8 cellular contexts compared by ENCODE assay signal in the genomic region with DNA sequence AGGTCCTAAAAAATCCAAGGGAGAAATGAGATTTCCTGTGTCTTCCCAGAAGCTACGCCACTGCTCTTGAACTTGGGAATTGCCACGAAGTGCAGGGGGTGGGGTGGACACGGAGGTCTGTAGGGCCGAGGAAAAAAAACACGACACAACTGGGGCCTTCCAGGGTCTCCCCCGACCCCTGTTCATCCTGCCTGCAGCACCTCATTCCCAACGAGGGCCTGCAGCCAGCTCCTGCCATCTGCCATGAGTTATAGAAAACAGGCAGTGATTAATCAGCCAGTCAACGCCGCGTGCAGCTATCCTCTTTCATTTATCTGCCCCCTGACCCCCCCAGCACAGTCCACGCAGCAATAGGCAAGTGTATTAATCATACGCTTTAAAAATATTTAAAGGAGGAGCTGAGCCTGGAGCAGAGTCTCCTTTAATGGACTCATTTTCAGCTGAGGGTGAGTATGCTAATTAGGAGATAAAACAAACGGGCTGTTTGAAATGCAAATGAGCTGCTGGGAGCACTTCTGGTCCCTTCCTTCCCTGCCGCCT.
DNase-seq lines count a peak whose midpoint lies in the region; ATAC-seq and TF ChIP-seq lines count a peak whose summit lies in the region.

No MANE protein-coding gene starts in this region.

- H3K4me1 ChIP-seq in Karpas-422 (ENCODE audit: low read length), result no peaks in the 10 kb centered on the region
- H3K4me1 ChIP-seq in esophagus muscularis mucosa, result peaks cover 7 to 31% (median 28%) of the 10 kb centered on the region in 4 donors

- no peak overlapping the region for H3K27ac Mint-ChIP-seq in endothelial cell (ENCODE audit: unreplicated experiment)

- H3K9ac ChIP-seq in Karpas-422 (ENCODE audit: low read length), result no peak overlapping the region

- H3K27ac ChIP-seq in Karpas-422 (ENCODE audit: low read length) (no peak overlapping the region), esophagus muscularis mucosa (replicated peaks in 1 of 4) (peak overlapping the region in 3 of 4 donors; percentile 20 to 61 (median 59))

- H3K27me3 ChIP-seq in Karpas-422 (ENCODE audit: low read length), result no peaks in the 10 kb centered on the region
- H3K27me3 ChIP-seq in esophagus muscularis mucosa, result peaks cover 0 to 29% (median 0%) of the 10 kb centered on the region in 4 donors

- H3K4me2 ChIP-seq in Karpas-422 (ENCODE audit: low read depth, low read length, poor library complexity, severe bottlenecking), result no peak overlapping the region

- in situ Hi-C loops in SK-MEL-5 (cut with HindIII; ENCODE audit: low pct_unique_long_range_greater_than_20kb, low sequenced_read_pairs), result no loop called here

- TF ChIP-seq POLR2A in esophagus muscularis mucosa (IDR thresholded peaks at IDR 0.05; ENCODE audit: low read depth), result no peak

- no peak overlapping the region for H3K4me3 Mint-ChIP-seq in endothelial cell (ENCODE audit: unreplicated experiment)

- H3K9me3 ChIP-seq in Karpas-422 (ENCODE audit: low read length) (no peaks in the 10 kb centered on the region), esophagus muscularis mucosa (no peaks in the 10 kb centered on the region)

- DNase-seq in activated CD4-positive, alpha-beta T cell treated with anti-CD3 and anti-CD28 coated beads for 48 hours, result peak; percentile 81
- no peak for DNase-seq in activated CD4-positive, alpha-beta T cell treated with anti-CD3 and anti-CD28 coated beads for 4 hours
- DNase-seq in Karpas-422 (peak; percentile 75), SK-MEL-5 (ENCODE audit: low read depth, low spot score) (peak; percentile 58), esophagus muscularis mucosa (ENCODE audit: extremely low spot score) (no peak), pulmonary artery endothelial cell (ENCODE audit: low read depth, low spot score) (peak; percentile 40), endothelial cell (ENCODE audit: low spot score) (no peak)

- H3K4me1 Mint-ChIP-seq in endothelial cell (ENCODE audit: unreplicated experiment), result no peaks in the 10 kb centered on the region

- no peak for ATAC-seq in HG02642 (IDR thresholded peaks at IDR 0.05; ENCODE audit: poor library complexity, unreplicated experiment)

- no peaks in the 10 kb centered on the region for H3K36me3 Mint-ChIP-seq in endothelial cell (ENCODE audit: low read depth, unreplicated experiment)

- no peaks in the 10 kb centered on the region for H3K9me2 ChIP-seq in Karpas-422 (replicated peaks; ENCODE audit: insufficient read depth, low read length)

- no peak overlapping the region for H2AFZ ChIP-seq in Karpas-422 (ENCODE audit: low read length)

- no peaks in the 10 kb centered on the region for H3K79me2 ChIP-seq in Karpas-422 (ENCODE audit: low read length)

- H3K36me3 ChIP-seq in Karpas-422 (ENCODE audit: insufficient read depth, low read length) (no peaks in the 10 kb centered on the region), esophagus muscularis mucosa (no peaks in the 10 kb centered on the region)

- 10% methylated on average over 10 of the region's 14 CpGs for whole genome bisulfite sequencing in esophagus muscularis mucosa

- H3K27me3 Mint-ChIP-seq in endothelial cell (ENCODE audit: unreplicated experiment), result peaks cover 18% of the 10 kb centered on the region

- intact Hi-C loops in esophagus muscularis mucosa (cut with DNase I), result loop anchor here (10.0 kb wide), 1 partner anchor 730 kb away; the partner anchor contains the start of gene INHBB

- no peak for TF ChIP-seq CTCF in esophagus muscularis mucosa (IDR thresholded peaks at IDR 0.05)
- no peak for TF ChIP-seq CTCF in endothelial cell (IDR thresholded peaks at IDR 0.05; ENCODE audit: unreplicated experiment)

- H3K4me3 ChIP-seq in Karpas-422 (ENCODE audit: low read length) (no peak overlapping the region), esophagus muscularis mucosa (peak overlapping the region; percentile 25 to 36 (median 30))

- no peak for TF ChIP-seq EP300 in esophagus muscularis mucosa (IDR thresholded peaks at IDR 0.05)

- H3K9me3 Mint-ChIP-seq in endothelial cell (ENCODE audit: unreplicated experiment), result no peaks in the 10 kb centered on the region

- 0 out of 2 replicates have a peak, but pooled peaks cover 9% of the 10 kb centered on the region for H4K20me1 ChIP-seq in Karpas-422 (ENCODE audit: insufficient read depth, low read depth, low read length)

Comparison
In these comparisons a context has a peak if more than half of its experiments do, and no peak if none do; other contexts are left out.
1. DNase-seq: peak in activated CD4-positive, alpha-beta T cell treated with anti-CD3 and anti-CD28 coated beads for 48 hours (single experiment), Karpas-422 (single experiment), SK-MEL-5 (single experiment) and pulmonary artery endothelial cell (single experiment); none in activated CD4-positive, alpha-beta T cell treated with anti-CD3 and anti-CD28 coated beads for 4 hours (0 of 2), esophagus muscularis mucosa (single experiment) and endothelial cell (single experiment).